2 cellular contexts compared by ENCODE assay signal in the genomic region with DNA sequence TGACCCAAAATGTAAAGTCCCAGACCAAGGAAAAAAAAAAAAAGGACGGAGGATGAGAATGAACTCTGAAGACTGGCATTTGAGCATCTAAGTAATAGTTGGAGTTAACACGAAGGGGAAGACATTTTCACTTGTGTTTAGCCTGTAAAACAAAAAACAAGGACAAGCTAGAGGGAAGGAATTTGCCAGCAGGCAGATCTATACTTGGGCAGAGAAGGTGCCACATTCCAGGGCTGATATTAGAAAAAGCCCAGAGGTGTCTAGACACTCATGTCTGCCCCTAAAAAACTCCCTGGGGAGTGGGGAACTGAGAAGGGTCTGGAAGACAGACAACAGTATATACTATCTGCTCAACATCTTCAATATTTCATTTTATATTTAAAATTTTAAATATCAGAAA.
TF ChIP-seq lines count a peak whose summit lies in the region.

No MANE protein-coding gene starts in this region.

TF ChIP-seq in IMR-90, 13 proteins besides CTCF, POLR2A, EP300 and RAD21:
- no peak for TF ChIP-seq MXI1 (IDR thresholded peaks at IDR 0.05; ENCODE audit: borderline replicate concordance, low read depth, low read length)

TF ChIP-seq in endothelial cell of umbilical vein, 7 proteins besides CTCF, POLR2A, EP300 and RAD21:
- no peak for TF ChIP-seq JUN (IDR thresholded peaks at IDR 0.05; ENCODE audit: borderline replicate concordance, insufficient read depth, insufficient read length, low read depth)
- TF ChIP-seq EZH2 (IDR thresholded peaks at IDR 0.05; ENCODE audit: borderline replicate concordance, low read depth, low read length, severe bottlenecking): no peak
